Comparison of ENCODE assay signal across 1 cellular context in genomic region chr1:56574794-56575193, GRCh38.
TF ChIP-seq lines count a peak whose summit lies in the region.

No MANE protein-coding gene starts in this region.

TF ChIP-seq in GM12878, 131 proteins besides CTCF, POLR2A, EP300 and RAD21:
- TF ChIP-seq ATF3 (IDR thresholded peaks at IDR 0.05; ENCODE audit: borderline replicate concordance, extremely low read depth, low read depth, low read length) = no peak
- no peak for TF ChIP-seq FOS (IDR thresholded peaks at IDR 0.05; ENCODE audit: borderline replicate concordance, extremely low read depth, insufficient read length)
- TF ChIP-seq, protein P1, sequence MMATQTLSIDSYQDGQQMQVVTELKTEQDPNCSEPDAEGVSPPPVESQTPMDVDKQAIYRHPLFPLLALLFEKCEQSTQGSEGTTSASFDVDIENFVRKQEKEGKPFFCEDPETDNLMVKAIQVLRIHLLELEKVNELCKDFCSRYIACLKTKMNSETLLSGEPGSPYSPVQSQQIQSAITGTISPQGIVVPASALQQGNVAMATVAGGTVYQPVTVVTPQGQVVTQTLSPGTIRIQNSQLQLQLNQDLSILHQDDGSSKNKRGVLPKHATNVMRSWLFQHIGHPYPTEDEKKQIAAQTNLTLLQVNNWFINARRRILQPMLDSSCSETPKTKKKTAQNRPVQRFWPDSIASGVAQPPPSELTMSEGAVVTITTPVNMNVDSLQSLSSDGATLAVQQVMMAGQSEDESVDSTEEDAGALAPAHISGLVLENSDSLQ (IDR thresholded peaks at IDR 0.05) = no peak
- TF ChIP-seq RUNX3 (IDR thresholded peaks at IDR 0.05; ENCODE audit: low read length) = no peak
- TF ChIP-seq STAT3 (IDR thresholded peaks at IDR 0.05; ENCODE audit: low read depth, low read length) = no peak
- no peak for TF ChIP-seq ZBED1 (IDR thresholded peaks at IDR 0.05; ENCODE audit: borderline replicate concordance)
- TF ChIP-seq MYB (IDR thresholded peaks at IDR 0.05; ENCODE audit: borderline replicate concordance, low read depth, low read length) = no peak
- no peak for TF ChIP-seq ETV6 (conservative IDR thresholded peaks at IDR 0.05 in 1 of 2, IDR thresholded peaks at IDR 0.05 in 1 of 2; ENCODE audit: borderline replicate concordance in 1 of 2, low read depth in 1 of 2)
- TF ChIP-seq EGR1 (IDR thresholded peaks at IDR 0.05; ENCODE audit: borderline replicate concordance in 1 of 2, low read depth in 2 of 2, low read length in 2 of 2) = no peak
- TF ChIP-seq RB1 (IDR thresholded peaks at IDR 0.05; ENCODE audit: borderline replicate concordance) = no peak
- TF ChIP-seq, protein P2, sequence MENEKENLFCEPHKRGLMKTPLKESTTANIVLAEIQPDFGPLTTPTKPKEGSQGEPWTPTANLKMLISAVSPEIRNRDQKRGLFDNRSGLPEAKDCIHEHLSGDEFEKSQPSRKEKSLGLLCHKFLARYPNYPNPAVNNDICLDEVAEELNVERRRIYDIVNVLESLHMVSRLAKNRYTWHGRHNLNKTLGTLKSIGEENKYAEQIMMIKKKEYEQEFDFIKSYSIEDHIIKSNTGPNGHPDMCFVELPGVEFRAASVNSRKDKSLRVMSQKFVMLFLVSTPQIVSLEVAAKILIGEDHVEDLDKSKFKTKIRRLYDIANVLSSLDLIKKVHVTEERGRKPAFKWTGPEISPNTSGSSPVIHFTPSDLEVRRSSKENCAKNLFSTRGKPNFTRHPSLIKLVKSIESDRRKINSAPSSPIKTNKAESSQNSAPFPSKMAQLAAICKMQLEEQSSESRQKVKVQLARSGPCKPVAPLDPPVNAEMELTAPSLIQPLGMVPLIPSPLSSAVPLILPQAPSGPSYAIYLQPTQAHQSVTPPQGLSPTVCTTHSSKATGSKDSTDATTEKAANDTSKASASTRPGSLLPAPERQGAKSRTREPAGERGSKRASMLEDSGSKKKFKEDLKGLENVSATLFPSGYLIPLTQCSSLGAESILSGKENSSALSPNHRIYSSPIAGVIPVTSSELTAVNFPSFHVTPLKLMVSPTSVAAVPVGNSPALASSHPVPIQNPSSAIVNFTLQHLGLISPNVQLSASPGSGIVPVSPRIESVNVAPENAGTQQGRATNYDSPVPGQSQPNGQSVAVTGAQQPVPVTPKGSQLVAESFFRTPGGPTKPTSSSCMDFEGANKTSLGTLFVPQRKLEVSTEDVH (IDR thresholded peaks at IDR 0.05; ENCODE audit: low read depth, partially characterized antibody) = no peak
- TF ChIP-seq TARDBP (IDR thresholded peaks at IDR 0.05; ENCODE audit: borderline replicate concordance) = no peak
